Comparison of ENCODE assay signal across 8 cellular contexts in the genomic region with DNA sequence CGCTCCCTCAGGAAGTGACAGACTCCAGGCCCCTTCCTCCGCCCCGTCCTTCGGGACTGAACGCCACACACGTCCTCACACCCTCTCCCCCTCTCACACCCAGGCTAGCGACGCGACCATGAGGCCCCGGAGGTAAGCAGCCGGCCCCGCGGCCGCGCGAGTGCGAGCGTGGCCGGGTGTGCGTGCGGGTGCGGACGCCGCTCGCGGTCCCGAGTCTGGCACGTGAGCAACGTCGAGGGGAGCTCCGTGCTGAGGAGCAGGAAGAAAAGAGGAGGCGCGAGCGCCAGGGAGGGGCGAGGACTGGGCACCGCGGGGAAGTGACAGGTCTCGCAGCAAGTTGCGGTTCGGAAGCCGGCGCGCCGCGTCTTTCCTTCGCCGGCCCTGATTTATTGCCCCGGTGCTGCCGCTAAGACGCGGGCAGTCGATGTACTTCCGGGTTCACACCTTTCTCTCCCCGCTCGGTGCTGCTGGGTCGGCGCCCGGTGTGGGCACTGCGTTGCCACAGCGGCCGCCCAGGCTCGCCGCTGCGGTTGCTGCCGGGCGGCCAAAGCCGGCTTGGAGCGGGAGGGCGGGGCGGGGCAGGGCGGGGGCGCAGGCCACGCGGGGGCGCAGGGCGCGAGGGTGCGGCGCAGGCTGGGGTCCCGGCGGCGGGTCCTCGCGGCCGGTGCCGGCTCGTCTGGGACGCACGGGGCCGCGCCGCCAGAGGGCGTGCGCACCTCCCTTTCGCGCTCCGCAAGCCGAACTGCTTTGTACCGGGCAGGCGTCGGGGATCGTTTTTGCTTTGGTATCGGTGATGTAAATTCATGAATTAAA. TPM values are rescaled to one million over a fixed set of nuclear protein-coding genes. Genes with fewer than 3 reads are reported as not detected.
DNase-seq lines count a peak whose midpoint lies in the region; ATAC-seq and TF ChIP-seq lines count a peak whose summit lies in the region.

No MANE protein-coding gene starts in this region.

- peak; percentile 37 for TF ChIP-seq CTCF in lower lobe of right lung (IDR thresholded peaks at IDR 0.05)

- H3K27ac ChIP-seq in lower lobe of right lung = no peak overlapping the region

- H3K4me3 ChIP-seq in lower lobe of right lung = peak overlapping the region; percentile 39

- H3K27ac Mint-ChIP-seq in T-helper 2 cell treated with Interferon-gamma antibody and Interleukin-4, amounts not matched to agents 5 μg/mL and 100 μg/mL, for 36 hours = no peak overlapping the region
- H3K27ac Mint-ChIP-seq in dendritic cell treated with granulocyte-macrophage colony-stimulating factor and Interleukin-4, amounts not matched to agents 40 ng/mL and 50 ng/mL, for 4 days = no peak overlapping the region

- H3K4me3 Mint-ChIP-seq in T-helper 2 cell treated with Interferon-gamma antibody and Interleukin-4, amounts not matched to agents 5 μg/mL and 100 μg/mL, for 36 hours = peak overlapping the region; percentile 78
- peak overlapping the region; percentile 69 for H3K4me3 Mint-ChIP-seq in dendritic cell treated with granulocyte-macrophage colony-stimulating factor and Interleukin-4, amounts not matched to agents 40 ng/mL and 50 ng/mL, for 4 days

- H3K9me3 ChIP-seq in lower lobe of right lung = no peaks in the 10 kb centered on the region

- no peaks in the 10 kb centered on the region for H3K9me3 Mint-ChIP-seq in T-helper 2 cell treated with Interferon-gamma antibody and Interleukin-4, amounts not matched to agents 5 μg/mL and 100 μg/mL, for 36 hours
- H3K9me3 Mint-ChIP-seq in dendritic cell treated with granulocyte-macrophage colony-stimulating factor and Interleukin-4, amounts not matched to agents 40 ng/mL and 50 ng/mL, for 4 days = no peaks in the 10 kb centered on the region

- intact Hi-C loops in dendritic cell treated with granulocyte-macrophage colony-stimulating factor and Interleukin-4, amounts not matched to agents 40 ng/mL and 50 ng/mL, for 4 days (cut with micrococcal nuclease) = loop anchor here (5.0 kb wide), 1 partner anchor 136 kb away; no protein-coding TSS in a partner anchor
- intact Hi-C loops in lower lobe of right lung (cut with DNase I) = no loop called here

- peaks cover 38% of the 10 kb centered on the region for H3K27me3 Mint-ChIP-seq in T-helper 2 cell treated with Interferon-gamma antibody and Interleukin-4, amounts not matched to agents 5 μg/mL and 100 μg/mL, for 36 hours (ENCODE audit: low read depth)
- H3K27me3 Mint-ChIP-seq in dendritic cell treated with granulocyte-macrophage colony-stimulating factor and Interleukin-4, amounts not matched to agents 40 ng/mL and 50 ng/mL, for 4 days = peaks cover 41% of the 10 kb centered on the region

- no peaks in the 10 kb centered on the region for H3K36me3 ChIP-seq in lower lobe of right lung

- DNase-seq in DMS53 (lab: John Stamatoyannopoulos, UW) = peak; percentile 77
- DNase-seq in T-helper 2 cell treated with Interferon-gamma antibody and Interleukin-4, amounts not matched to agents 5 μg/mL and 100 μg/mL, for 36 hours (ENCODE audit: low spot score) = peak; percentile 26
- peak; percentile 45 for DNase-seq in lower lobe of right lung
- DNase-seq in stimulated activated CD8-positive, alpha-beta memory T cell treated with anti-CD3 and anti-CD28 coated beads, Interleukin-7, amount 100 ng/mL, for 24 hours (ENCODE audit: low read depth) = peak; percentile 9
- no peak for DNase-seq in COLO668 (lab: John Stamatoyannopoulos, UW; ENCODE audit: unreplicated experiment)
- no peak for DNase-seq in NCI-H146 treated with DMSO at 0.1 percent for 48 hours (lab: John Stamatoyannopoulos, UW; ENCODE audit: unreplicated experiment)

- peaks cover 2% of the 10 kb centered on the region for H3K36me3 Mint-ChIP-seq in T-helper 2 cell treated with Interferon-gamma antibody and Interleukin-4, amounts not matched to agents 5 μg/mL and 100 μg/mL, for 36 hours (ENCODE audit: low read depth)
- no peaks in the 10 kb centered on the region for H3K36me3 Mint-ChIP-seq in dendritic cell treated with granulocyte-macrophage colony-stimulating factor and Interleukin-4, amounts not matched to agents 40 ng/mL and 50 ng/mL, for 4 days (ENCODE audit: low read depth)

- H3K27me3 ChIP-seq in lower lobe of right lung (ENCODE audit: low read depth) = peaks cover 84% of the 10 kb centered on the region

- H3K4me1 Mint-ChIP-seq in T-helper 2 cell treated with Interferon-gamma antibody and Interleukin-4, amounts not matched to agents 5 μg/mL and 100 μg/mL, for 36 hours (ENCODE audit: low read depth) = peaks cover 8% of the 10 kb centered on the region
- H3K4me1 Mint-ChIP-seq in dendritic cell treated with granulocyte-macrophage colony-stimulating factor and Interleukin-4, amounts not matched to agents 40 ng/mL and 50 ng/mL, for 4 days (ENCODE audit: low read depth) = peaks cover 12% of the 10 kb centered on the region

- peaks cover 8% of the 10 kb centered on the region for H3K4me1 ChIP-seq in lower lobe of right lung

- ATAC-seq in GM21825 (IDR thresholded peaks at IDR 0.05; ENCODE audit: unreplicated experiment) (peak; percentile 73), lower lobe of right lung (peak; percentile 62 to 64)

RNA-seq across cellular contexts. Expression of gene LIN28B, which starts 15.8 kb away (rescaled TPM):
- not detected for total RNA-seq in lower lobe of right lung

Comparison
In these comparisons a context has a peak if more than half of its experiments do, and no peak if none do; other contexts are left out.
1. DNase-seq: peak in DMS53 (single experiment), T-helper 2 cell treated with Interferon-gamma antibody and Interleukin-4, amounts not matched to agents 5 μg/mL and 100 μg/mL, for 36 hours (single experiment), lower lobe of right lung (single experiment) and stimulated activated CD8-positive, alpha-beta memory T cell treated with anti-CD3 and anti-CD28 coated beads, Interleukin-7, amount 100 ng/mL, for 24 hours (single experiment); none in COLO668 (single experiment) and NCI-H146 treated with DMSO at 0.1 percent for 48 hours (single experiment).